In genomic region chr1:214859647-214860046, GRCh38 we compare ENCODE assay signal across 17 cellular contexts.
"Had no signal": no experiment of that assay in that cellular context is flagged by ENCODE, and none has a peak within 500 bp of the region (broad histone marks: within the 10 kb centered on the region; RNA-seq: fewer than 3 reads in every experiment).

No MANE protein-coding gene starts in this region.

- H3K27me3 Mint-ChIP-seq: brain; dendritic cell treated with granulocyte-macrophage colony-stimulating factor and Interleukin-4, amounts not matched to agents 40 ng/mL and 50 ng/mL, for 4 days; stimulated activated memory B cell treated with anti-CD40 and anti-IgM and Interleukin-4, amounts not matched to agents 10 μg/mL and 1 μg/mL and 100 μg/mL, for 72 hours had no signal

- DNase-seq: activated CD4-positive, alpha-beta T cell treated with anti-CD3 and anti-CD28 coated beads for 48 hours; activated CD8-positive, alpha-beta memory T cell treated with anti-CD3 and anti-CD28 coated beads, Interleukin-2, amount 50 U/mL, for 4 hours; activated CD8-positive, alpha-beta T cell treated with anti-CD3 and anti-CD28 coated beads, Interleukin-2, amount 10 ng/mL, durations not matched to agents 7 days and 5 days; activated gamma-delta T cell; activated T-cell treated with anti-CD3 and anti-CD28 coated beads, Interleukin-2, amount 50 U/mL, for 48 hours; effector memory CD4-positive, alpha-beta T cell; foreskin keratinocyte; glutamatergic neuron; immature natural killer cell; mesendoderm; occipital lobe had no signal

- H3K9me3 Mint-ChIP-seq: dendritic cell treated with granulocyte-macrophage colony-stimulating factor and Interleukin-4, amounts not matched to agents 40 ng/mL and 50 ng/mL, for 4 days; stimulated activated memory B cell treated with anti-CD40 and anti-IgM and Interleukin-4, amounts not matched to agents 10 μg/mL and 1 μg/mL and 100 μg/mL, for 72 hours had no signal

- H3K36me3 Mint-ChIP-seq: activated naive CD8-positive, alpha-beta T cell; brain; immature natural killer cell; stimulated activated memory B cell treated with anti-CD40 and anti-IgM and Interleukin-4, amounts not matched to agents 10 μg/mL and 1 μg/mL and 100 μg/mL, for 72 hours; WTC11 had no signal

- H3K4me3 Mint-ChIP-seq: activated CD8-positive, alpha-beta T cell treated with anti-CD3 and anti-CD28 coated beads, Interleukin-2, amount 10 ng/mL, durations not matched to agents 7 days and 5 days; activated naive CD8-positive, alpha-beta T cell; brain; dendritic cell treated with granulocyte-macrophage colony-stimulating factor and Interleukin-4, amounts not matched to agents 40 ng/mL and 50 ng/mL, for 4 days; immature natural killer cell; nephron; stimulated activated memory B cell treated with anti-CD40 and anti-IgM and Interleukin-4, amounts not matched to agents 10 μg/mL and 1 μg/mL and 100 μg/mL, for 72 hours; WTC11 had no signal

- ATAC-seq: activated CD8-positive, alpha-beta T cell treated with anti-CD3 and anti-CD28 coated beads, Interleukin-2, amount 10 ng/mL, durations not matched to agents 7 days and 5 days; foreskin keratinocyte; stimulated activated memory B cell treated with anti-CD40 and anti-IgM and Interleukin-4, amounts not matched to agents 10 μg/mL and 1 μg/mL and 100 μg/mL, for 72 hours; WTC11 had no signal

- H3K27ac Mint-ChIP-seq: activated CD8-positive, alpha-beta T cell treated with anti-CD3 and anti-CD28 coated beads, Interleukin-2, amount 10 ng/mL, durations not matched to agents 7 days and 5 days; activated naive CD8-positive, alpha-beta T cell; brain; dendritic cell treated with granulocyte-macrophage colony-stimulating factor and Interleukin-4, amounts not matched to agents 40 ng/mL and 50 ng/mL, for 4 days; immature natural killer cell; nephron; stimulated activated memory B cell treated with anti-CD40 and anti-IgM and Interleukin-4, amounts not matched to agents 10 μg/mL and 1 μg/mL and 100 μg/mL, for 72 hours; WTC11 had no signal

- H3K4me1 Mint-ChIP-seq: brain; immature natural killer cell; stimulated activated memory B cell treated with anti-CD40 and anti-IgM and Interleukin-4, amounts not matched to agents 10 μg/mL and 1 μg/mL and 100 μg/mL, for 72 hours; WTC11 had no signal
